Comparison of ENCODE assay signal across 26 cellular contexts in the genomic region with DNA sequence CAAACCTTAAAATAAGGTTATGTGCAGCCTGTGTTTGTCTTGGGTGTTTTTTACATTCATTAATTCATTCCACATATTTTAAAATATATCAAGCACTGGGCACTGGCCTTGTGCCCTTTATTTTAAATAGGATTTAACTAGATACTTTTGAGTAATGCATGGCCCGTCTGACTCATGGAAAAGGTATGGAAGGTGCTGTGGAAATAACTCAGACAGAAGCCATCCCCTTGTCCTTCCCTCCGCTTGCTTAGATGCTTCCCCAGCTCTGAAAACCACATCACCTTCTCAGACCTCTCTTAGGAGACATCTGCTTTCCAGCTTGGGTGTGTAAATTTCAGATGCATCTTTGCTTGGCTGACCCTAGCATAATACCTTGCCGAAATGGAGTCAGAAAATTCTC. TPM values are rescaled to one million over a fixed set of nuclear protein-coding genes. Genes with fewer than 3 reads are reported as not detected.
A peak's percentile ranks its signal among the peaks of the same experiment; 100 is the strongest.
DNase-seq lines count a peak whose midpoint lies in the region; ATAC-seq, FAIRE-seq and TF ChIP-seq lines count a peak whose summit lies in the region.
"Had no signal": no experiment of that assay in that cellular context is flagged by ENCODE, and none has a peak within 500 bp of the region (broad histone marks: within the 10 kb centered on the region; RNA-seq: fewer than 3 reads in every experiment).

No MANE protein-coding gene starts in this region.

- H3K4me1 ChIP-seq in breast epithelium = no peaks in the 10 kb centered on the region
- H3K4me1 ChIP-seq in foreskin keratinocyte = no peaks in the 10 kb centered on the region
- H3K4me1 ChIP-seq in upper lobe of right lung = no peaks in the 10 kb centered on the region
- no peaks in the 10 kb centered on the region for H3K4me1 ChIP-seq in A673 (ENCODE audit: insufficient read depth, low read length, poor library complexity, severe bottlenecking)
- H3K4me1 ChIP-seq: ascending aorta; BLaER1 treated with 17β-estradiol and CSF1 and Interleukin-3, amounts not matched to agents 10 nM and 100 nM; SJCRH30 had no signal

- no peak for TF ChIP-seq CTCF in MCF 10A (IDR thresholded peaks at IDR 0.05; ENCODE audit: unreplicated experiment)
- no peak for TF ChIP-seq CTCF in breast epithelium (IDR thresholded peaks at IDR 0.05)
- TF ChIP-seq CTCF in foreskin keratinocyte (conservative IDR thresholded peaks at IDR 0.05) = no peak
- TF ChIP-seq CTCF in upper lobe of right lung (IDR thresholded peaks at IDR 0.05) = no peak
- TF ChIP-seq CTCF in A673 (conservative IDR thresholded peaks at IDR 0.05; ENCODE audit: low read depth, low read length) = no peak

- no peak for FAIRE-seq in urothelium cell line (lab: Jason Lieb, UNC)
- FAIRE-seq: frontal cortex, GM12878 had no signal

- H3K4me3 Mint-ChIP-seq in MCF 10A (ENCODE audit: unreplicated experiment) = no peak overlapping the region
- H3K4me3 Mint-ChIP-seq in activated CD4-positive, alpha-beta T cell treated with anti-CD3 and anti-CD28 coated beads, Interleukin-2, amount 10 ng/mL, durations not matched to agents 7 days and 5 days = no peak overlapping the region
- H3K4me3 Mint-ChIP-seq: activated CD8-positive, alpha-beta T cell treated with anti-CD3 and anti-CD28 coated beads, Interleukin-2, amount 10 ng/mL, durations not matched to agents 7 days and 5 days; activated naive CD4-positive, alpha-beta T cell treated with anti-CD3 and anti-CD28 coated beads for 36 hours; activated T-cell treated with anti-CD3 and anti-CD28 coated beads, Interleukin-2, amount 50 U/mL, for 4 hours; nephron had no signal

- H3K27ac Mint-ChIP-seq in MCF 10A (ENCODE audit: low read depth, unreplicated experiment) = no peak overlapping the region
- no peak overlapping the region for H3K27ac Mint-ChIP-seq in activated CD4-positive, alpha-beta T cell treated with anti-CD3 and anti-CD28 coated beads, Interleukin-2, amount 10 ng/mL, durations not matched to agents 7 days and 5 days
- H3K27ac Mint-ChIP-seq: activated CD8-positive, alpha-beta T cell treated with anti-CD3 and anti-CD28 coated beads, Interleukin-2, amount 10 ng/mL, durations not matched to agents 7 days and 5 days; activated naive CD4-positive, alpha-beta T cell treated with anti-CD3 and anti-CD28 coated beads for 36 hours; nephron had no signal

- H3K36me3 Mint-ChIP-seq in MCF 10A (ENCODE audit: insufficient read depth, unreplicated experiment) = peaks cover 12% of the 10 kb centered on the region
- H3K36me3 Mint-ChIP-seq in activated CD4-positive, alpha-beta T cell treated with anti-CD3 and anti-CD28 coated beads, Interleukin-2, amount 10 ng/mL, durations not matched to agents 7 days and 5 days (ENCODE audit: low read depth) = no peaks in the 10 kb centered on the region

- no TSS peak for BruUV-seq in MCF 10A (replicated peaks; lab: Mats Ljungman, UMichigan)
- no TSS peak for BruUV-seq in A673 (replicated peaks; lab: Mats Ljungman, UMichigan)

- H3K36me3 ChIP-seq in breast epithelium (no peaks in the 10 kb centered on the region), upper lobe of right lung (no peaks in the 10 kb centered on the region), A673 (ENCODE audit: insufficient read depth, low read length, poor library complexity, severe bottlenecking) (no peaks in the 10 kb centered on the region)
- H3K36me3 ChIP-seq: ascending aorta, SJCRH30 had no signal

- H3K9me3 ChIP-seq in breast epithelium (no peaks in the 10 kb centered on the region), upper lobe of right lung (no peaks in the 10 kb centered on the region), A673 (ENCODE audit: low read depth, low read length, poor library complexity, severe bottlenecking) (no peaks in the 10 kb centered on the region)
- H3K9me3 ChIP-seq: ascending aorta; BLaER1 treated with 17β-estradiol and CSF1 and Interleukin-3, amounts not matched to agents 10 nM and 100 nM; SJCRH30 had no signal

- peaks cover 11% of the 10 kb centered on the region for H3K4me1 Mint-ChIP-seq in MCF 10A (ENCODE audit: insufficient read depth, unreplicated experiment)
- H3K4me1 Mint-ChIP-seq in activated CD4-positive, alpha-beta T cell treated with anti-CD3 and anti-CD28 coated beads, Interleukin-2, amount 10 ng/mL, durations not matched to agents 7 days and 5 days = no peaks in the 10 kb centered on the region
- H3K4me1 Mint-ChIP-seq: nephron had no signal

- CTCF ChIA-PET in MCF 10A (lab: Yijun Ruan, JAX) = interaction anchor here (0.6 kb wide), 1 partner anchor 225 kb away, joined by 4 read pairs; no protein-coding TSS in a partner anchor
- CTCF ChIA-PET in A673 (lab: Charles Lee) = no interaction called here
- CTCF ChIA-PET in activated CD4-positive, alpha-beta T cell treated with anti-CD3 and anti-CD28 coated beads, Interleukin-2, amount 10 ng/mL, durations not matched to agents 7 days and 5 days (lab: Charles Lee) = no interaction called here

- no peaks in the 10 kb centered on the region for H3K27me3 Mint-ChIP-seq in MCF 10A (ENCODE audit: insufficient read depth, unreplicated experiment)
- H3K27me3 Mint-ChIP-seq in activated CD4-positive, alpha-beta T cell treated with anti-CD3 and anti-CD28 coated beads, Interleukin-2, amount 10 ng/mL, durations not matched to agents 7 days and 5 days = no peaks in the 10 kb centered on the region

- intact Hi-C loops in MCF 10A (cut with micrococcal nuclease) (no loop called here), breast epithelium (cut with DNase I; ENCODE audit: low total_unique reads) (no loop called here), upper lobe of right lung (cut with DNase I) (no loop called here), A673 (cut with micrococcal nuclease; ENCODE audit: unreplicated experiment) (no loop called here)

- H3K27ac ChIP-seq in breast epithelium = no peak overlapping the region
- no peak overlapping the region for H3K27ac ChIP-seq in foreskin keratinocyte
- H3K27ac ChIP-seq in upper lobe of right lung = no peak overlapping the region
- no peak overlapping the region for H3K27ac ChIP-seq in A673 (ENCODE audit: low read depth, low read length, poor library complexity, severe bottlenecking)
- H3K27ac ChIP-seq: ascending aorta; BLaER1 treated with 17β-estradiol and CSF1 and Interleukin-3, amounts not matched to agents 10 nM and 100 nM; SJCRH30 had no signal

- H3K4me3 ChIP-seq in breast epithelium (no peak overlapping the region), upper lobe of right lung (no peak overlapping the region), A673 (ENCODE audit: low read depth, low read length, poor library complexity, severe bottlenecking) (no peak overlapping the region)
- H3K4me3 ChIP-seq: ascending aorta; BLaER1 treated with 17β-estradiol and CSF1 and Interleukin-3, amounts not matched to agents 10 nM and 100 nM; GM12878; SJCRH30 had no signal

- peak; percentile 68 for DNase-seq in MCF 10A (ENCODE audit: unreplicated experiment)
- no peak for DNase-seq in breast epithelium (ENCODE audit: low spot score in 2 of 2)
- DNase-seq in amniotic epithelial cell (ENCODE audit: low read depth) = peak; percentile 22
- peak; percentile 61 to 75 for DNase-seq in foreskin keratinocyte
- peak; percentile 53 for DNase-seq in urothelium cell line (ENCODE audit: low spot score)
- DNase-seq in upper lobe of right lung = no peak
- DNase-seq in A673 (ENCODE audit: low spot score) = no peak
- no peak for DNase-seq in activated CD4-positive, alpha-beta T cell treated with anti-CD3 and anti-CD28 coated beads, Interleukin-2, amount 10 ng/mL, durations not matched to agents 7 days and 5 days
- DNase-seq: 8988T; activated CD4-positive, CD25-positive, alpha-beta regulatory T cell; activated CD8-positive, alpha-beta T cell treated with anti-CD3 and anti-CD28 coated beads, Interleukin-2, amount 10 ng/mL, durations not matched to agents 7 days and 5 days; activated naive CD4-positive, alpha-beta T cell treated with anti-CD3 and anti-CD28 coated beads for 36 hours; activated T-cell treated with anti-CD3 and anti-CD28 coated beads, Interleukin-2, amount 50 U/mL, for 4 hours; cortex of kidney; GF-D8; NCI-H1092; NCI-H510A; SJCRH30; stimulated activated CD4-positive, alpha-beta T cell treated with anti-CD3 and anti-CD28 coated beads, Interleukin-4, amount 100 ng/mL, for 4 hours; T-helper 2 cell had no signal

- ATAC-seq in foreskin keratinocyte (peak; percentile 89), upper lobe of right lung (no peak)
- ATAC-seq: activated CD8-positive, alpha-beta T cell treated with anti-CD3 and anti-CD28 coated beads, Interleukin-2, amount 10 ng/mL, durations not matched to agents 7 days and 5 days; activated T-cell treated with anti-CD3 and anti-CD28 coated beads, Interleukin-2, amount 50 U/mL, for 4 hours; GM12878 had no signal

- no peaks in the 10 kb centered on the region for H3K27me3 ChIP-seq in breast epithelium
- H3K27me3 ChIP-seq in foreskin keratinocyte = no peaks in the 10 kb centered on the region
- no peaks in the 10 kb centered on the region for H3K27me3 ChIP-seq in upper lobe of right lung
- no peaks in the 10 kb centered on the region for H3K27me3 ChIP-seq in A673 (replicated peaks; ENCODE audit: insufficient read depth, low read depth, low read length, poor library complexity)
- H3K27me3 ChIP-seq: ascending aorta; BLaER1 treated with 17β-estradiol and CSF1 and Interleukin-3, amounts not matched to agents 10 nM and 100 nM; SJCRH30 had no signal

- H3K9me3 Mint-ChIP-seq in MCF 10A (ENCODE audit: unreplicated experiment) = no peaks in the 10 kb centered on the region
- no peaks in the 10 kb centered on the region for H3K9me3 Mint-ChIP-seq in activated CD4-positive, alpha-beta T cell treated with anti-CD3 and anti-CD28 coated beads, Interleukin-2, amount 10 ng/mL, durations not matched to agents 7 days and 5 days
- H3K9me3 Mint-ChIP-seq: activated naive CD4-positive, alpha-beta T cell treated with anti-CD3 and anti-CD28 coated beads for 36 hours; activated T-cell treated with anti-CD3 and anti-CD28 coated beads, Interleukin-2, amount 50 U/mL, for 4 hours; nephron had no signal

- TF ChIP-seq POLR2A in breast epithelium (IDR thresholded peaks at IDR 0.05) = no peak

- POLR2A ChIA-PET in MCF 10A (lab: Yijun Ruan, JAX) (interaction anchor here (0.6 to 0.7 kb wide), 3 partner anchors 17 to 752 kb away, joined by 3 read pairs; no protein-coding TSS in a partner anchor), A673 (lab: Charles Lee; ENCODE audit: low non-redundant PET) (no interaction called here)
- POLR2A ChIA-PET in activated CD4-positive, alpha-beta T cell treated with anti-CD3 and anti-CD28 coated beads, Interleukin-2, amount 10 ng/mL, durations not matched to agents 7 days and 5 days (lab: Charles Lee) = no interaction called here

RNA-seq across cellular contexts. Expression of a gene that starts 30.5 kb away (rescaled TPM):
- total RNA-seq in MCF 10A (2022) (not detected in 2 replicates), breast epithelium (1 to 10 TPM in 1 of 3 donors, under 1 TPM in 1, not detected in 1; 0.73 to 2.1 TPM), foreskin keratinocyte (not detected in 2 replicates), upper lobe of right lung (5.2 TPM), A673 (2021) (0.06 TPM in 1 of 2 replicates, not detected in the other)
- polyA plus RNA-seq in foreskin keratinocyte = not detected in 2 replicates
- not detected for total RNA-seq in activated CD4-positive, alpha-beta T cell treated with anti-CD3 and anti-CD28 coated beads, Interleukin-2, amount 10 ng/mL, durations not matched to agents 7 days and 5 days
- total RNA-seq: activated CD8-positive, alpha-beta T cell treated with anti-CD3 and anti-CD28 coated beads, Interleukin-2, amount 10 ng/mL, durations not matched to agents 7 days and 5 days; activated naive CD4-positive, alpha-beta T cell treated with anti-CD3 and anti-CD28 coated beads for 36 hours; ascending aorta; pulmonary artery endothelial cell had no signal

Comparison
In these comparisons a context has a peak if more than half of its experiments do, and no peak if none do; other contexts are left out.
1. DNase-seq: peak in MCF 10A (single experiment), amniotic epithelial cell (single experiment), foreskin keratinocyte (2 of 2) and urothelium cell line (single experiment); none in breast epithelium (0 of 2), upper lobe of right lung (single experiment), A673 (single experiment) and activated CD4-positive, alpha-beta T cell treated with anti-CD3 and anti-CD28 coated beads, Interleukin-2, amount 10 ng/mL, durations not matched to agents 7 days and 5 days (single experiment).